ENCODE assay signal across 8 cellular contexts in genomic region chr11:66022401-66023185, GRCh38. TPM values are rescaled to one million over a fixed set of nuclear protein-coding genes. Genes with fewer than 3 reads are reported as not detected.
DNase-seq lines count a peak whose midpoint lies in the region; ATAC-seq, FAIRE-seq and TF ChIP-seq lines count a peak whose summit lies in the region.

No MANE protein-coding gene starts in this region.

- no peaks in the 10 kb centered on the region for H3K36me3 ChIP-seq in ACC112 (ENCODE audit: insufficient read depth, low read length)

- H3K4me1 ChIP-seq in ACC112 (ENCODE audit: control insufficient read depth, insufficient read depth, low read length, unreplicated experiment): peaks cover 19% of the 10 kb centered on the region

- intact Hi-C loops in dendritic cell treated with granulocyte-macrophage colony-stimulating factor and Interleukin-4, amounts not matched to agents 40 ng/mL and 50 ng/mL, for 4 days (cut with micrococcal nuclease): no loop called here
- intact Hi-C loops in lower leg skin (cut with DNase I; ENCODE audit: low total_unique reads): no loop called here

- peaks cover 3% of the 10 kb centered on the region for H3K36me3 Mint-ChIP-seq in dendritic cell treated with granulocyte-macrophage colony-stimulating factor and Interleukin-4, amounts not matched to agents 40 ng/mL and 50 ng/mL, for 4 days (ENCODE audit: low read depth)

- TF ChIP-seq CTCF in lower leg skin (IDR thresholded peaks at IDR 0.05): peak in 1 of 3 donors; percentile 81

- no peak for TF ChIP-seq POLR2A in lower leg skin (IDR thresholded peaks at IDR 0.05)

- H3K4me1 Mint-ChIP-seq in dendritic cell treated with granulocyte-macrophage colony-stimulating factor and Interleukin-4, amounts not matched to agents 40 ng/mL and 50 ng/mL, for 4 days (ENCODE audit: low read depth): peaks cover 31% of the 10 kb centered on the region

- 19 to 20% methylated on average over 40 to 46 of the region's 46 CpGs for WGBS in lower leg skin, 2 donors

- peak overlapping the region; percentile 72 for H3K27ac Mint-ChIP-seq in dendritic cell treated with granulocyte-macrophage colony-stimulating factor and Interleukin-4, amounts not matched to agents 40 ng/mL and 50 ng/mL, for 4 days

- H3K79me2 ChIP-seq in ACC112 (ENCODE audit: control insufficient read depth, insufficient read depth, low read length, unreplicated experiment): no peaks in the 10 kb centered on the region

- FAIRE-seq in GM18507 (lab: Jason Lieb, UNC): peak; percentile 59

- H3K4me3 Mint-ChIP-seq in dendritic cell treated with granulocyte-macrophage colony-stimulating factor and Interleukin-4, amounts not matched to agents 40 ng/mL and 50 ng/mL, for 4 days: peak overlapping the region; percentile 24

- H3K9me3 Mint-ChIP-seq in dendritic cell treated with granulocyte-macrophage colony-stimulating factor and Interleukin-4, amounts not matched to agents 40 ng/mL and 50 ng/mL, for 4 days: no peaks in the 10 kb centered on the region

- H2AFZ ChIP-seq in ACC112 (ENCODE audit: low read length, unreplicated experiment): peak overlapping the region; percentile 69

- peak; percentile 74 for DNase-seq in GM18507 (ENCODE audit: extremely low spot score, insufficient read length, low read depth)
- DNase-seq in NCI-H226: peak; percentile 58
- peak; percentile 78 for DNase-seq in activated CD4-positive, alpha-beta T cell treated with anti-CD3 and anti-CD28 coated beads, Interleukin-2, amount 50 U/mL, for 1 hour
- peak; percentile 42 to 94 for DNase-seq in lower leg skin (ENCODE audit: low spot score in 2 of 2)
- peak; percentile 63 for DNase-seq in stimulated activated CD8-positive, alpha-beta memory T cell treated with anti-CD3 and anti-CD28 coated beads, Interleukin-12 subunit alpha, Interleukin-12 subunit beta, amount 100 ng/mL, for 1 hour (ENCODE audit: low read depth)

- H3K27me3 Mint-ChIP-seq in dendritic cell treated with granulocyte-macrophage colony-stimulating factor and Interleukin-4, amounts not matched to agents 40 ng/mL and 50 ng/mL, for 4 days: peaks cover 17% of the 10 kb centered on the region

- no peak for ATAC-seq in GM19452 (IDR thresholded peaks at IDR 0.05; ENCODE audit: unreplicated experiment)

- no peak overlapping the region for H3K27ac ChIP-seq in ACC112 (ENCODE audit: low read depth, low read length)

- H3K4me3 ChIP-seq in ACC112 (ENCODE audit: low read depth, low read length): peak overlapping the region; percentile 65
- H3K4me3 ChIP-seq in lower leg skin (ENCODE audit: low read depth, poor library complexity, severe bottlenecking): no peak overlapping the region

- H3K27me3 ChIP-seq in ACC112 (ENCODE audit: insufficient read depth, low read length): no peaks in the 10 kb centered on the region

RNA-seq across cellular contexts. Expression of gene CATSPER1, which starts 3.7 kb away (rescaled TPM):
- not detected for total RNA-seq in lower leg skin

RNA-seq across cellular contexts. Expression of gene CST6, which starts 10.8 kb away (rescaled TPM):
- 1,000 to 10,000 TPM in 3 of 4 donors, 100 to 1,000 TPM in 1; 734 to 2,600 (median 1,315) TPM for total RNA-seq in lower leg skin

RNA-seq across cellular contexts. Expression of gene BANF1, which starts 20.3 kb away (rescaled TPM):
- total RNA-seq in lower leg skin: 10 to 100 TPM; 29.3 to 41.0 (median 36.1) TPM

RNA-seq across cellular contexts. Expression of gene EIF1AD, which starts 20.6 kb away (rescaled TPM):
- 10 to 100 TPM; 48.3 to 66.0 (median 57.2) TPM for total RNA-seq in lower leg skin

RNA-seq across cellular contexts. Expression of gene GAL3ST3, which starts 26.4 kb away (rescaled TPM):
- total RNA-seq in lower leg skin: not detected
